In the genomic region with DNA sequence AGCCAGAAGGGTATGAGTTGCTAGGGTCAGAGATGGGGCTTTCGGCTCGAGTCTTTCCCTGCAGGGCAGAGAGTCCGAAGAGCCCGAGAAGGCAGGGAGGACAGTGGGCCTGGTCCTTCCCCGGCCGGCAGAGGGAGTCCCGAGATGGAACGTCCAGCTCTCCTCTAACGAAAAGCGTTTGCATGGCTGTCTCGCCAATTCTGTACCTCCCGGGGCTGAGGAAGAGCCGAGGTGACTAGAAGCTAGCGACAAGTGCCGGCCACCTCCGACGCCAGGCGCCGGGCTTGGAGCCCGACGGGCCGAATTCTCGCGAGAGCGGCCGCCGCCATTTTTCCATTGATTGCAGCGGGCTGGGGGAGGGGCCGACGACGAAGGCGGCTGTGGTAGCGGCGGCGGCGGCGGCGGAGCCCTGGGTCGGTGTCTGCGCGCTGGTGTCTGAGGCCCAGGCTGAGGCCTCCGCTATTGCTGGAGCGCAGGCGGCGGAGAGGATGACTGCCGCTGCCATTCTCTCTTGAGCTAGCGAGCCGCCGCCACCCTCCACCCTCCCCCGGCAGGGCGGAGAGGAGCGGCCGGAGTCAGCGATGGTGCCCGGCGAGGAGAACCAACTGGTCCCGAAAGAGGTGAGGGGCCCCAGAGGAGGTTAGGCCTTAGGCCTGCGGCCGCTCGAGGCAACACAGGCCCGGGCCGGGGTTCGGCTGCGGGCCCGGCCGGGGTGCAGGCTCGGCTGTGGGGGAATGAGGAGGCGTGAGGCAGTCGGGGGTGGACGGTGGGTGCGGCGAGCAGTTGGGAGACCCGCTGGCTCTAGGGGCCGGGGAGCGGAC, we compare ENCODE assay signal across 1 cellular context.
TF ChIP-seq lines count a peak whose summit lies in the region.

USP47 (plus strand) TSS at position 368 of the 821 bp plus-strand sequence; CDS start at position 582, 214 bp downstream.

TF ChIP-seq in SK-N-SH, 30 proteins besides CTCF, POLR2A, EP300 and RAD21 (continued from another document):
- TF ChIP-seq MEF2A (IDR thresholded peaks at IDR 0.05; ENCODE audit: borderline replicate concordance, low read depth) = no peak
- 0 out of 2 replicates have a peak, but pooled peaks have one; percentile 7 for TF ChIP-seq USF1 (IDR thresholded peaks at IDR 0.05; ENCODE audit: borderline replicate concordance, low read depth)
- TF ChIP-seq, protein P1, sequence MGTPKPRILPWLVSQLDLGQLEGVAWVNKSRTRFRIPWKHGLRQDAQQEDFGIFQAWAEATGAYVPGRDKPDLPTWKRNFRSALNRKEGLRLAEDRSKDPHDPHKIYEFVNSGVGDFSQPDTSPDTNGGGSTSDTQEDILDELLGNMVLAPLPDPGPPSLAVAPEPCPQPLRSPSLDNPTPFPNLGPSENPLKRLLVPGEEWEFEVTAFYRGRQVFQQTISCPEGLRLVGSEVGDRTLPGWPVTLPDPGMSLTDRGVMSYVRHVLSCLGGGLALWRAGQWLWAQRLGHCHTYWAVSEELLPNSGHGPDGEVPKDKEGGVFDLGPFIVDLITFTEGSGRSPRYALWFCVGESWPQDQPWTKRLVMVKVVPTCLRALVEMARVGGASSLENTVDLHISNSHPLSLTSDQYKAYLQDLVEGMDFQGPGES (IDR thresholded peaks at IDR 0.05; ENCODE audit: low read depth, low read length) = no peak
- no peak; the same call in 1 of the 2 replicates for TF ChIP-seq JUND (IDR thresholded peaks at IDR 0.05)
- TF ChIP-seq FOXM1 (IDR thresholded peaks at IDR 0.05; ENCODE audit: low read depth) = no peak
- TF ChIP-seq FOXJ3 (CRISPR knock-in tag; IDR thresholded peaks at IDR 0.05) = no peak
- peak; percentile 12; the same call in 1 of the 2 replicates for TF ChIP-seq FOSL2 (IDR thresholded peaks at IDR 0.05; ENCODE audit: borderline replicate concordance, low read depth)
- TF ChIP-seq, protein P2, sequence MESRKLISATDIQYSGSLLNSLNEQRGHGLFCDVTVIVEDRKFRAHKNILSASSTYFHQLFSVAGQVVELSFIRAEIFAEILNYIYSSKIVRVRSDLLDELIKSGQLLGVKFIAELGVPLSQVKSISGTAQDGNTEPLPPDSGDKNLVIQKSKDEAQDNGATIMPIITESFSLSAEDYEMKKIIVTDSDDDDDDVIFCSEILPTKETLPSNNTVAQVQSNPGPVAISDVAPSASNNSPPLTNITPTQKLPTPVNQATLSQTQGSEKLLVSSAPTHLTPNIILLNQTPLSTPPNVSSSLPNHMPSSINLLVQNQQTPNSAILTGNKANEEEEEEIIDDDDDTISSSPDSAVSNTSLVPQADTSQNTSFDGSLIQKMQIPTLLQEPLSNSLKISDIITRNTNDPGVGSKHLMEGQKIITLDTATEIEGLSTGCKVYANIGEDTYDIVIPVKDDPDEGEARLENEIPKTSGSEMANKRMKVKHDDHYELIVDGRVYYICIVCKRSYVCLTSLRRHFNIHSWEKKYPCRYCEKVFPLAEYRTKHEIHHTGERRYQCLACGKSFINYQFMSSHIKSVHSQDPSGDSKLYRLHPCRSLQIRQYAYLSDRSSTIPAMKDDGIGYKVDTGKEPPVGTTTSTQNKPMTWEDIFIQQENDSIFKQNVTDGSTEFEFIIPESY (IDR thresholded peaks at IDR 0.05; ENCODE audit: borderline replicate concordance, low read depth) = peak; percentile 97
- TF ChIP-seq RFX5 (IDR thresholded peaks at IDR 0.05; ENCODE audit: low read length) = no peak
- TF ChIP-seq EZH2phosphoT487 (IDR thresholded peaks at IDR 0.05; ENCODE audit: borderline replicate concordance, low read depth) = no peak
- TF ChIP-seq YY1 (IDR thresholded peaks at IDR 0.05; ENCODE audit: low read depth) = peak; percentile 95
- TF ChIP-seq REST (IDR thresholded peaks at IDR 0.05; ENCODE audit: low read depth, low read length) = 0 out of 2 replicates have a peak, but pooled peaks have one; percentile 41
- TF ChIP-seq GATA2 (CRISPR knock-in tag; IDR thresholded peaks at IDR 0.05) = no peak
- TF ChIP-seq CHD2 (IDR thresholded peaks at IDR 0.05; ENCODE audit: low read length, partially characterized antibody) = peak; percentile 99
- TF ChIP-seq, protein P3, sequence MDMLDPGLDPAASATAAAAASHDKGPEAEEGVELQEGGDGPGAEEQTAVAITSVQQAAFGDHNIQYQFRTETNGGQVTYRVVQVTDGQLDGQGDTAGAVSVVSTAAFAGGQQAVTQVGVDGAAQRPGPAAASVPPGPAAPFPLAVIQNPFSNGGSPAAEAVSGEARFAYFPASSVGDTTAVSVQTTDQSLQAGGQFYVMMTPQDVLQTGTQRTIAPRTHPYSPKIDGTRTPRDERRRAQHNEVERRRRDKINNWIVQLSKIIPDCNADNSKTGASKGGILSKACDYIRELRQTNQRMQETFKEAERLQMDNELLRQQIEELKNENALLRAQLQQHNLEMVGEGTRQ (IDR thresholded peaks at IDR 0.05; ENCODE audit: borderline replicate concordance, low read depth, low read length) = no peak
- no peak for TF ChIP-seq ELF1 (IDR thresholded peaks at IDR 0.05)
- no peak for TF ChIP-seq NRF1 (IDR thresholded peaks at IDR 0.05; ENCODE audit: low read depth, low read length)
- no peak for TF ChIP-seq RXRA (IDR thresholded peaks at IDR 0.05; ENCODE audit: borderline replicate concordance, low read depth)
- no peak for TF ChIP-seq RCOR1 (IDR thresholded peaks at IDR 0.05; ENCODE audit: low read length)
- TF ChIP-seq SIN3A (IDR thresholded peaks at IDR 0.05; ENCODE audit: borderline replicate concordance, low read depth, low read length) = peak; percentile 58
- TF ChIP-seq MAX (IDR thresholded peaks at IDR 0.05; ENCODE audit: low read depth) = 0 out of 2 replicates have a peak, but pooled peaks have one; percentile 28
- TF ChIP-seq TCF12 (IDR thresholded peaks at IDR 0.05) = peak; percentile 24; the same call in 1 of the 2 replicates
- TF ChIP-seq MXI1 (IDR thresholded peaks at IDR 0.05; ENCODE audit: low read depth, low read length) = peak; percentile 50; the same call in 1 of the 2 replicates
- TF ChIP-seq TEAD4 (IDR thresholded peaks at IDR 0.05; ENCODE audit: borderline replicate concordance, insufficient read depth) = no peak
- TF ChIP-seq TAF1 (IDR thresholded peaks at IDR 0.05; ENCODE audit: borderline replicate concordance, low read depth, low read length) = peak; percentile 89
- peak; percentile 88 for TF ChIP-seq POLR2AphosphoS5 (IDR thresholded peaks at IDR 0.05; ENCODE audit: low read depth, low read length)
- TF ChIP-seq SMC3 (IDR thresholded peaks at IDR 0.05; ENCODE audit: low read depth, low read length) = peak; percentile 6; the same call in 1 of the 2 replicates
- TF ChIP-seq, protein P4, sequence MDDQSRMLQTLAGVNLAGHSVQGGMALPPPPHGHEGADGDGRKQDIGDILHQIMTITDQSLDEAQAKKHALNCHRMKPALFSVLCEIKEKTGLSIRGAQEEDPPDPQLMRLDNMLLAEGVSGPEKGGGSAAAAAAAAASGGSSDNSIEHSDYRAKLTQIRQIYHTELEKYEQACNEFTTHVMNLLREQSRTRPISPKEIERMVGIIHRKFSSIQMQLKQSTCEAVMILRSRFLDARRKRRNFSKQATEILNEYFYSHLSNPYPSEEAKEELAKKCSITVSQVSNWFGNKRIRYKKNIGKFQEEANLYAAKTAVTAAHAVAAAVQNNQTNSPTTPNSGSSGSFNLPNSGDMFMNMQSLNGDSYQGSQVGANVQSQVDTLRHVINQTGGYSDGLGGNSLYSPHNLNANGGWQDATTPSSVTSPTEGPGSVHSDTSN (IDR thresholded peaks at IDR 0.05) = no peak
